27 cellular contexts compared by ENCODE assay signal in genomic region chr12:107973950-107974349, GRCh38.
DNase-seq lines count a peak whose midpoint lies in the region; ATAC-seq, FAIRE-seq and TF ChIP-seq lines count a peak whose summit lies in the region.
"Had no signal": no experiment of that assay in that cellular context is flagged by ENCODE, and none has a peak within 500 bp of the region (broad histone marks: within the 10 kb centered on the region; RNA-seq: fewer than 3 reads in every experiment).

No MANE protein-coding gene starts in this region.

- H3K4me2 ChIP-seq in H1 (ENCODE audit: insufficient read depth in 1 of 2, low read depth in 2 of 2, low read length in 2 of 2): no peak overlapping the region
- H3K4me2 ChIP-seq: BLaER1 had no signal

- no peak for TF ChIP-seq EP300 in H1 (IDR thresholded peaks at IDR 0.05; ENCODE audit: borderline replicate concordance in 1 of 2, low read depth in 2 of 2, low read length in 2 of 2)

- H3K4me3 Mint-ChIP-seq in WTC11: no peak overlapping the region
- H3K4me3 Mint-ChIP-seq: CD14-positive monocyte; CD4-positive, alpha-beta memory T cell; CD4-positive, CD25-positive, alpha-beta regulatory T cell; CD8-positive, alpha-beta memory T cell had no signal

- no peak overlapping the region for H3K14ac ChIP-seq in H1 (ENCODE audit: insufficient read length)

- no peak overlapping the region for H2BK12ac ChIP-seq in H1 (ENCODE audit: low read depth, low read length)

- H3K9ac ChIP-seq in H1 (replicated peaks in 1 of 4; ENCODE audit: extremely low read depth in 1 of 4, low read depth in 3 of 4, low read length in 3 of 4): no peak overlapping the region
- H3K9ac ChIP-seq: BLaER1 had no signal

- no peak overlapping the region for H3K56ac ChIP-seq in H1 (replicated peaks; ENCODE audit: insufficient read length, low read depth, low read length)

- H4K20me1 ChIP-seq in H1 (replicated peaks in 1 of 2; ENCODE audit: control insufficient read depth in 1 of 2, insufficient read depth in 2 of 2, low read length in 2 of 2): no peaks in the 10 kb centered on the region
- H4K20me1 ChIP-seq: BLaER1 had no signal

- no peak for TF ChIP-seq POLR2A in H1 (IDR thresholded peaks at IDR 0.05; ENCODE audit: control extremely low read depth in 1 of 2, low read depth in 2 of 2, low read length in 2 of 2)

- H3K9me3 Mint-ChIP-seq in WTC11: peaks cover 24% of the 10 kb centered on the region

- no peak for FAIRE-seq in H1 (lab: Jason Lieb, UNC)
- FAIRE-seq: A204.1, GM12878, GM12892, GM18507, GM19239 had no signal

- no peak overlapping the region for H2BK15ac ChIP-seq in H1 (ENCODE audit: low read length)

- H3K27me3 ChIP-seq in H1 (replicated peaks in 1 of 4; ENCODE audit: control insufficient read depth in 3 of 4, extremely low read depth in 1 of 4, insufficient read depth in 3 of 4, low read length in 3 of 4): peaks cover 0 to 1% (median 0%) of the 10 kb centered on the region in 4 experiments; a peak in 1 of 7 replicates
- H3K27me3 ChIP-seq: BLaER1 had no signal

- no peaks in the 10 kb centered on the region for H3K23me2 ChIP-seq in H1 (ENCODE audit: low read depth, low read length)

- CTCF ChIA-PET in HEK293 (lab: Yijun Ruan, JAX): no interaction called here
- CTCF ChIA-PET in WTC11 (lab: Charles Lee): no interaction called here
- CTCF ChIA-PET in H1 (lab: Charles Lee; ENCODE audit: partially characterized antibody): interaction anchor here (0.7 kb wide), 1 partner anchor 55 kb away, joined by 3 read pairs; no protein-coding TSS in a partner anchor

- H3K27ac Mint-ChIP-seq in WTC11: no peak overlapping the region
- H3K27ac Mint-ChIP-seq: CD14-positive monocyte; CD4-positive, alpha-beta memory T cell; CD4-positive, CD25-positive, alpha-beta regulatory T cell; CD8-positive, alpha-beta memory T cell had no signal

- 0 out of 2 replicates have a peak, but pooled peaks cover 6% of the 10 kb centered on the region for H3K36me3 Mint-ChIP-seq in WTC11
- H3K36me3 Mint-ChIP-seq: CD14-positive monocyte; CD4-positive, alpha-beta memory T cell; CD4-positive, CD25-positive, alpha-beta regulatory T cell had no signal

- H4K91ac ChIP-seq in H1 (replicated peaks; ENCODE audit: insufficient read length, low read length): no peak overlapping the region

- POLR2A ChIA-PET in HEK293 (lab: Yijun Ruan, JAX) (no interaction called here), WTC11 (lab: Charles Lee) (no interaction called here), H1 (lab: Charles Lee; ENCODE audit: partially characterized antibody) (no interaction called here)

- no peak overlapping the region for H2BK5ac ChIP-seq in H1 (ENCODE audit: low read depth, low read length)

- no peak for TF ChIP-seq CTCF in HEK293 (tag by site-specific recombination; IDR thresholded peaks at IDR 0.05)
- no peak for TF ChIP-seq CTCF in WTC11 (IDR thresholded peaks at IDR 0.05)
- TF ChIP-seq CTCF in H1 (IDR thresholded peaks at IDR 0.05; ENCODE audit: control extremely low read depth in 1 of 3, insufficient read depth in 1 of 3, low read depth in 1 of 3, low read length in 3 of 3): no peak

- no peak overlapping the region for H2AFZ ChIP-seq in H1 (ENCODE audit: low read length)

- no peak for TF ChIP-seq RAD21 in H1 (IDR thresholded peaks at IDR 0.05 in 1 of 2, conservative IDR thresholded peaks at IDR 0.05 in 1 of 2; ENCODE audit: low read depth in 2 of 2, low read length in 2 of 2)

- no peaks in the 10 kb centered on the region for H3K4me1 ChIP-seq in HEK293 (ENCODE audit: control insufficient read depth, insufficient read depth, low read length)
- H3K4me1 ChIP-seq in H1 (replicated peaks in 1 of 4; ENCODE audit: control insufficient read depth in 3 of 4, insufficient read depth in 4 of 4, low read length in 3 of 4): no peaks in the 10 kb centered on the region
- H3K4me1 ChIP-seq: BE2C, BLaER1 had no signal

- no peak for DNase-seq in WTC11 (ENCODE audit: low spot score)
- DNase-seq in H1 (ENCODE audit: low read depth in 1 of 2, low spot score in 2 of 2): no peak
- DNase-seq in stimulated activated CD4-positive, alpha-beta T cell treated with anti-CD3 and anti-CD28 coated beads, Interleukin-2, amount 100 ng/mL, for 48 hours: no peak
- DNase-seq: 8988T; ACHN; BE2C; C1 segment of cervical spinal cord; CD4-positive, alpha-beta memory T cell; CD4-positive, CD25-positive, alpha-beta regulatory T cell; CD8-positive, alpha-beta memory T cell; COR-L47; DMS 273 treated with DMSO at 0.1 percent for 48 hours; DMS153; DMS53; DMS79; DND-41; EL; GDM1 had no signal

- H3K4ac ChIP-seq in H1 (replicated peaks; ENCODE audit: insufficient read length, low read depth, low read length): no peak overlapping the region

- H2BK20ac ChIP-seq in H1 (ENCODE audit: low read length): no peak overlapping the region

- no peak overlapping the region for H2BK120ac ChIP-seq in H1 (replicated peaks; ENCODE audit: low read depth, low read length)

- ATAC-seq in WTC11 (no peak), GM18511 (IDR thresholded peaks at IDR 0.05; ENCODE audit: unreplicated experiment) (no peak)
- ATAC-seq: GM12878 had no signal

- no peak overlapping the region for H3K18ac ChIP-seq in H1 (ENCODE audit: extremely low read depth, low read length)

- no peak overlapping the region for H2AK5ac ChIP-seq in H1 (ENCODE audit: low read depth, low read length)

- H3K27ac ChIP-seq in HEK293 (ENCODE audit: extremely low read depth, low read depth, low read length): no peak overlapping the region
- H3K27ac ChIP-seq in H1 (ENCODE audit: low read depth, low read length): no peak overlapping the region
- H3K27ac ChIP-seq: BLaER1 had no signal

- H3K9me3 ChIP-seq in HEK293 (ENCODE audit: control insufficient read depth, insufficient read depth, low read depth, low read length) (no peaks in the 10 kb centered on the region), H1 (ENCODE audit: insufficient read depth in 2 of 2, low read depth in 1 of 2, low read length in 1 of 2) (peaks cover 0 to 6% of the 10 kb centered on the region in 2 experiments; a peak in 2 of 4 replicates)
- H3K9me3 ChIP-seq: BE2C had no signal

- no peaks in the 10 kb centered on the region for H3K4me1 Mint-ChIP-seq in WTC11
- H3K4me1 Mint-ChIP-seq: CD14-positive monocyte; CD4-positive, alpha-beta memory T cell; CD4-positive, CD25-positive, alpha-beta regulatory T cell; CD8-positive, alpha-beta memory T cell had no signal

- H3K4me3 ChIP-seq in HEK293 (ENCODE audit: low read depth, low read length): no peak overlapping the region
- no peak overlapping the region for H3K4me3 ChIP-seq in H1 (ENCODE audit: extremely low read depth in 1 of 4, insufficient read depth in 2 of 4, low read depth in 3 of 4, low read length in 4 of 4)
- H3K4me3 ChIP-seq: BLaER1, GM12878 had no signal

- no peak overlapping the region for H4K5ac ChIP-seq in H1 (ENCODE audit: insufficient read length, low read depth, low read length)

- H3K23ac ChIP-seq in H1 (ENCODE audit: insufficient read length): no peak overlapping the region

- peaks cover 10% of the 10 kb centered on the region for H3K27me3 Mint-ChIP-seq in WTC11 (ENCODE audit: low read depth)

- H3K79me2 ChIP-seq in H1 (ENCODE audit: control insufficient read depth in 1 of 2, insufficient read depth in 2 of 2, low read length in 2 of 2): no peaks in the 10 kb centered on the region

- H3K79me1 ChIP-seq in H1 (ENCODE audit: low read depth, low read length): no peaks in the 10 kb centered on the region

- no peaks in the 10 kb centered on the region for H3K36me3 ChIP-seq in HEK293 (ENCODE audit: control insufficient read depth in 2 of 2, insufficient read depth in 1 of 2, low read length in 2 of 2)
- no peaks in the 10 kb centered on the region for H3K36me3 ChIP-seq in H1 (ENCODE audit: control insufficient read depth in 2 of 4, insufficient read depth in 4 of 4, low read length in 3 of 4)
- H3K36me3 ChIP-seq: BE2C, BLaER1 had no signal

- H4K8ac ChIP-seq in H1 (ENCODE audit: extremely low read depth, insufficient read depth, low read length): no peak overlapping the region

TF ChIP-seq in HEK293, 187 proteins besides CTCF, POLR2A, EP300 and RAD21:
- TF ChIP-seq ZSCAN23 (tag by site-specific recombination; IDR thresholded peaks at IDR 0.05) (no peak), ZNF146 (tag by site-specific recombination; IDR thresholded peaks at IDR 0.05) (peak; percentile 66)

TF ChIP-seq in WTC11, 78 proteins besides CTCF, POLR2A, EP300 and RAD21:
- TF ChIP-seq SOX15 (CRISPR knock-in tag; IDR thresholded peaks at IDR 0.05): no peak
- TF ChIP-seq GTF2I (CRISPR knock-in tag; conservative IDR thresholded peaks at IDR 0.05): peak; percentile 40; the same call in 1 of the 2 replicates

TF ChIP-seq in H1, 55 proteins besides CTCF, POLR2A, EP300 and RAD21:
- TF ChIP-seq KDM1A (IDR thresholded peaks at IDR 0.05; ENCODE audit: borderline replicate concordance, low read length) (0 out of 2 replicates have a peak, but pooled peaks have one; percentile 19), YY1 (IDR thresholded peaks at IDR 0.05; ENCODE audit: low read depth, low read length) (no peak)
